14 cellular contexts compared by ENCODE assay signal in the genomic region with DNA sequence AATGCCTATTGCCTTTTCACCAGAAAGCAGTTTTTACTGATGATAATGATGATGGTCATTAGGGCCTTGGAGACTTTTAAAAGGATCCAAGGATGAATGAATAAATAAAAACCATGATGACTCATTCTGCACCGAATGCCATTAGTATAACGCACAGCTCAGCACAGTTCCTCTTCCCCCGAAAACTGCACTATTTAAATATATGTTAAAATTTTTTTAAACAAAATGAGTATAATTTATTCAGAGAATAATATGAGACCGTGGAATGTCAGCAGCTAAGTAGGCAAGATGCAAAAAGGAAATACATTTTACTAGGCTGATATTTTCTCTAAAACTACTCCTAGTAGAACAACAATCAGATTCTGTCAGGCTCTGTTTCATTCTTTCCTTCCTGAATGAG.
DNase-seq lines count a peak whose midpoint lies in the region; TF ChIP-seq lines count a peak whose summit lies in the region.
"Had no signal": no experiment of that assay in that cellular context is flagged by ENCODE, and none has a peak within 500 bp of the region (broad histone marks: within the 10 kb centered on the region; RNA-seq: fewer than 3 reads in every experiment).

No MANE protein-coding gene starts in this region.

- H3K9me3 ChIP-seq in fibroblast of lung (ENCODE audit: control insufficient read depth, insufficient read depth, low read depth, low read length) (no peaks in the 10 kb centered on the region), smooth muscle cell (replicated peaks; ENCODE audit: low read depth) (no peaks in the 10 kb centered on the region)
- H3K9me3 ChIP-seq: esophagus squamous epithelium had no signal

- whole genome bisulfite sequencing in smooth muscle cell (ENCODE audit: low lambda C conversion rate): 9% methylated on average over 4 of the region's 4 CpGs

- DNase-seq in GM04503 (ENCODE audit: low read depth) (peak; percentile 21), RWPE1 (ENCODE audit: low spot score) (peak; percentile 26), fibroblast of lung (ENCODE audit: low read depth in 2 of 2) (peak; percentile 83), smooth muscle cell (lab: John Stamatoyannopoulos, UW; ENCODE audit: unreplicated experiment) (no peak), NCI-H774 (lab: John Stamatoyannopoulos, UW) (no peak), NCI-H1105 treated with DMSO at 0.1 percent for 48 hours (lab: John Stamatoyannopoulos, UW) (no peak)
- no peak for DNase-seq in stimulated activated CD4-positive, alpha-beta T cell treated with anti-CD3 and anti-CD28 coated beads, Interleukin-1b, Interleukin-23, amount 100 ng/mL, for 48 hours
- DNase-seq in stimulated activated CD4-positive, alpha-beta T cell treated with anti-CD3 and anti-CD28 coated beads, Interleukin-2, amount 100 ng/mL, for 24 hours: no peak
- DNase-seq: activated CD4-positive, CD25-positive, alpha-beta regulatory T cell treated with anti-CD3 and anti-CD28 coated beads, Interleukin-2, amount 50 U/mL, for 72 hours; central memory CD4-positive, alpha-beta T cell; DMS 273 treated with DMSO at 0.1 percent for 48 hours; esophagus squamous epithelium; NCI-H446 treated with DMSO at 0.1 percent for 48 hours; stimulated activated CD4-positive, alpha-beta T cell treated with anti-CD3 and anti-CD28 coated beads, Interleukin-15, amount 100 ng/mL, for 24 hours had no signal

- CTCF ChIA-PET in RWPE1 (lab: Yijun Ruan, JAX): interaction anchor here (0.6 kb wide), 1 partner anchor 199 kb away, joined by 3 read pairs; the partner anchor contains the start of gene AQR

- POLR2A ChIA-PET in RWPE1 (lab: Yijun Ruan, JAX; ENCODE audit: low non-redundant PET): no interaction called here

- H3K79me2 ChIP-seq in fibroblast of lung (ENCODE audit: control insufficient read depth, insufficient read depth, low read length) (no peaks in the 10 kb centered on the region), smooth muscle cell (ENCODE audit: low read depth) (no peaks in the 10 kb centered on the region)

- H3K4me1 ChIP-seq in fibroblast of lung (ENCODE audit: control insufficient read depth, extremely low read depth, insufficient read depth, low read length) (peaks cover 9% of the 10 kb centered on the region), smooth muscle cell (ENCODE audit: low read depth) (peaks cover 17% of the 10 kb centered on the region)
- H3K4me1 ChIP-seq: esophagus squamous epithelium had no signal

- H3K4me2 ChIP-seq in fibroblast of lung (ENCODE audit: extremely low read depth, insufficient read depth, low read length) (peak overlapping the region; percentile 0), smooth muscle cell (peak overlapping the region; percentile 71)

- H3K36me3 ChIP-seq in fibroblast of lung (ENCODE audit: control insufficient read depth, insufficient read depth, low read length) (no peaks in the 10 kb centered on the region), smooth muscle cell (ENCODE audit: low read depth) (no peaks in the 10 kb centered on the region)
- H3K36me3 ChIP-seq: esophagus squamous epithelium had no signal

- no peak for TF ChIP-seq CTCF in RWPE1 (conservative IDR thresholded peaks at IDR 0.05; ENCODE audit: low read depth)
- no peak for TF ChIP-seq CTCF in fibroblast of lung (conservative IDR thresholded peaks at IDR 0.05 in 1 of 2, IDR thresholded peaks at IDR 0.05 in 1 of 2; ENCODE audit: low read depth in 1 of 2, low read length in 2 of 2)
- TF ChIP-seq CTCF in smooth muscle cell (IDR thresholded peaks at IDR 0.05; ENCODE audit: borderline replicate concordance, insufficient read depth, poor library complexity, severe bottlenecking): no peak

- H2AFZ ChIP-seq in fibroblast of lung (ENCODE audit: low read length): no peak overlapping the region
- peak overlapping the region; percentile 45 for H2AFZ ChIP-seq in smooth muscle cell (ENCODE audit: low read depth)

- H4K20me1 ChIP-seq in fibroblast of lung (ENCODE audit: control insufficient read depth, extremely low read depth, insufficient read depth, low read length): no peaks in the 10 kb centered on the region
- H4K20me1 ChIP-seq in smooth muscle cell (ENCODE audit: low read depth): no peaks in the 10 kb centered on the region

- no peaks in the 10 kb centered on the region for H3K27me3 ChIP-seq in fibroblast of lung (ENCODE audit: control insufficient read depth, insufficient read depth, low read length)
- H3K27me3 ChIP-seq in smooth muscle cell (ENCODE audit: low read depth): no peaks in the 10 kb centered on the region
- H3K27me3 ChIP-seq: esophagus squamous epithelium had no signal

- H3K9ac ChIP-seq in fibroblast of lung (ENCODE audit: insufficient read depth, low read length): no peak overlapping the region
- H3K9ac ChIP-seq in smooth muscle cell (ENCODE audit: low read depth): no peak overlapping the region

- no peak overlapping the region for H3K27ac ChIP-seq in RWPE1
- H3K27ac ChIP-seq in fibroblast of lung (ENCODE audit: insufficient read depth, low read length): no peak overlapping the region
- H3K27ac ChIP-seq in smooth muscle cell (ENCODE audit: low read depth): peak overlapping the region; percentile 76
- H3K27ac ChIP-seq: esophagus squamous epithelium had no signal

- peaks cover 15% of the 10 kb centered on the region for H3F3A ChIP-seq in smooth muscle cell (ENCODE audit: low read depth)

- H3K4me3 ChIP-seq in fibroblast of lung (replicated peaks in 1 of 4; ENCODE audit: control extremely low read depth in 1 of 4, insufficient read depth in 1 of 4, low read depth in 3 of 4, low read length in 4 of 4): peak overlapping the region in 1 of 4 experiments; percentile 25
- H3K4me3 ChIP-seq in smooth muscle cell: no peak overlapping the region
- H3K4me3 ChIP-seq: esophagus squamous epithelium had no signal

Comparison
In these comparisons a context has a peak if more than half of its experiments do, and no peak if none do; other contexts are left out.
1. DNase-seq: peak in GM04503 (single experiment), RWPE1 (single experiment) and fibroblast of lung (2 of 2); none in smooth muscle cell (single experiment), stimulated activated CD4-positive, alpha-beta T cell treated with anti-CD3 and anti-CD28 coated beads, Interleukin-1b, Interleukin-23, amount 100 ng/mL, for 48 hours (single experiment), stimulated activated CD4-positive, alpha-beta T cell treated with anti-CD3 and anti-CD28 coated beads, Interleukin-2, amount 100 ng/mL, for 24 hours (0 of 2), NCI-H774 (single experiment) and NCI-H1105 treated with DMSO at 0.1 percent for 48 hours (single experiment).